Comparison of ENCODE assay signal across 8 cellular contexts in genomic region chr14:102304611-102305506, GRCh38. TPM values are rescaled to one million over a fixed set of nuclear protein-coding genes. Genes with fewer than 3 reads are reported as not detected.
A peak's percentile ranks its signal among the peaks of the same experiment; 100 is the strongest.
DNase-seq lines count a peak whose midpoint lies in the region; ATAC-seq, FAIRE-seq and TF ChIP-seq lines count a peak whose summit lies in the region.

Gene MOK, minus strand, starts transcription at chr14:102305164. Its CDS starts 196 bp downstream, at chr14:102304968.

- FAIRE-seq in GM19239 (lab: Jason Lieb, UNC): peak; percentile 92
- no peak for FAIRE-seq in kidney (lab: Jason Lieb, UNC)

- no peaks in the 10 kb centered on the region for H3K4me1 ChIP-seq in kidney (ENCODE audit: control insufficient read depth in 1 of 2, insufficient read depth in 1 of 2, low read depth in 1 of 2, low read length in 2 of 2)

- peak within 1 kb of the TSS; percentile 65 to 86 for H3K4me3 ChIP-seq in kidney (ENCODE audit: low read length in 2 of 2)

- peak within 1 kb of the TSS in 1 of 2 donors; percentile 63 for H3K27ac ChIP-seq in kidney (ENCODE audit: low read depth in 2 of 2, low read length in 2 of 2)

- TF ChIP-seq CTCF in kidney (IDR thresholded peaks at IDR 0.05; ENCODE audit: borderline replicate concordance, extremely low read depth, insufficient read depth): no peak

- H3K9me3 ChIP-seq in kidney (ENCODE audit: control insufficient read depth in 1 of 2, low read length in 2 of 2): no peaks in the 10 kb centered on the region

- H3K9ac ChIP-seq in kidney (ENCODE audit: low read length in 2 of 2): peak within 1 kb of the TSS; percentile 34 to 65

- DNase-seq in AG20443 (ENCODE audit: low spot score) (peak; percentile 99), GM19239 (ENCODE audit: insufficient read length, low spot score) (peak; percentile 95), NCI-H510A (lab: John Stamatoyannopoulos, UW) (peak; percentile 84), cerebellum (ENCODE audit: low spot score) (peak; percentile 96), kidney (peak; percentile 98)
- peak; percentile 95 for DNase-seq in activated CD4-positive, alpha-beta T cell treated with anti-CD3 and anti-CD28 coated beads for 24 hours (ENCODE audit: low read depth in 2 of 2)
- peak; percentile 95 to 96 for DNase-seq in stimulated activated CD4-positive, alpha-beta T cell treated with anti-CD3 and anti-CD28 coated beads, Interleukin-15, amount 100 ng/mL, for 1 hour (ENCODE audit: low read depth in 1 of 2, low spot score in 1 of 2)

- intact Hi-C loops in kidney (cut with DNase I): no loop called here

- peak; percentile 93 for ATAC-seq in HG03439 (IDR thresholded peaks at IDR 0.05; ENCODE audit: unreplicated experiment)

- H3K36me3 ChIP-seq in kidney (ENCODE audit: control insufficient read depth in 1 of 2, insufficient read depth in 2 of 2, low read length in 2 of 2): no peaks in the 10 kb centered on the region

RNA-seq across cellular contexts. Expression of gene MOK, which starts in this region (rescaled TPM):
- total RNA-seq in cerebellum (31.2 TPM), kidney (32.7 TPM)
- 20.4 TPM for polyA plus RNA-seq in kidney (ENCODE audit: insufficient read depth, low read depth, low replicate concordance)
